Comparison of ENCODE assay signal across 14 cellular contexts in the genomic region with DNA sequence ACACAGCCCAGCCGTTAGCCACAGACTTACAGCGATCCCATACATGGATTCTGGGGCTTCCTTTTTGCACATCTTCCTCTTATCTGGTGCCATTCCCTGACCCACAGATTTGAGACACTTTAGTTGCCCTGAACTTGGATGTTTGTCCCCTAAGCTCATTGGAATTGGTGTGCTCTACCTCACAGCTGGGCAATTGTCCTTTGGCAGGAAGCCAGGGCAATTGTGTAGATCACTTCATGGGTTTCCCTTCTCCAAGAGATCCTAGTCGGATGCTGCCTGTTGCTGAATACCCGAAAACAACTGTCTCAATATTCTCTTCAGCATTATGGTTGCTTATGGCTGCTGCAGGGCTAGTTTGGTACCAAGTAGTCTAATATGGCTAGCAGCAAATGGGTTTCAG.
"Had no signal": no experiment of that assay in that cellular context is flagged by ENCODE, and none has a peak within 500 bp of the region (broad histone marks: within the 10 kb centered on the region; RNA-seq: fewer than 3 reads in every experiment).

No MANE protein-coding gene starts in this region.

- DNase-seq: esophagus squamous epithelium; foreskin fibroblast; mammary epithelial cell; naive thymus-derived CD8-positive, alpha-beta T cell; posterior cingulate gyrus; spleen; stimulated activated CD4-positive, alpha-beta T cell treated with anti-CD3 and anti-CD28 coated beads, Interleukin-15, amount 100 ng/mL, for 24 hours; stimulated activated CD4-positive, alpha-beta T cell treated with anti-CD3 and anti-CD28 coated beads, Interleukin-1b, Interleukin-23, amount 100 ng/mL, for 48 hours; stimulated activated CD4-positive, alpha-beta T cell treated with anti-CD3 and anti-CD28 coated beads, Interleukin-4, amount 100 ng/mL, for 24 hours; tibial artery had no signal

- H3K4me1 ChIP-seq: esophagus squamous epithelium, spleen, tibial artery had no signal

- H3K4me3 ChIP-seq: esophagus squamous epithelium, hepatocyte, spleen, tibial artery had no signal

- H3K27ac ChIP-seq: esophagus squamous epithelium, hepatocyte, neutrophil, spleen, tibial artery had no signal

- H3K36me3 ChIP-seq: esophagus squamous epithelium, neutrophil, spleen, tibial artery had no signal

- H3K9me3 ChIP-seq: neutrophil had no signal

- H3K27me3 ChIP-seq: esophagus squamous epithelium, hepatocyte, neutrophil, spleen, tibial artery had no signal

- ATAC-seq: naive thymus-derived CD8-positive, alpha-beta T cell; sciatic nerve; stimulated activated memory B cell treated with anti-CD40 and anti-IgM and Interleukin-4, amounts not matched to agents 10 μg/mL and 1 μg/mL and 100 μg/mL, for 72 hours had no signal

- H2AFZ ChIP-seq: hepatocyte had no signal

- H3K79me2 ChIP-seq: hepatocyte had no signal

- H3K4me2 ChIP-seq: hepatocyte had no signal
